In the genomic region with DNA sequence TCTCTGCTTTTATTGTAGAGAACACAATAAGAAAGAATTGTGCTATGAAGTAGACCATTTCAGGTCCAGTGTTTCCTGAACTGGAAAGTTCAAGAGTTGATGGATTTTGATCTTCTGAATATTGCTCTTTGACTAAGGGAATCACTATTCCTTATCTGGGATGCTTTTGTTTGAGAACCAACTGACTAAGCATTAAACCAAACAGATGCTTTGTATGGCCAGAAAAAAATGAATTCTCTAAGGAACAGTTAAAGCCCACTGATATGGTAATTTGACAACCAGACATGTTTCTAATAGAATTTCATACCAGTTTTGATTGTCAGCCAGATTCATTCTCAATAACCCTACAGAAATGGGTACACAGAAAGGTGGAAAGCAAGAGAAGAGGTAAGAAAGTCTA, we compare ENCODE assay signal across 17 cellular contexts.
"Had no signal": no experiment of that assay in that cellular context is flagged by ENCODE, and none has a peak within 500 bp of the region (broad histone marks: within the 10 kb centered on the region; RNA-seq: fewer than 3 reads in every experiment).

No MANE protein-coding gene starts in this region.

- H3K4me3 Mint-ChIP-seq: IgD-negative memory B cell had no signal

- H3K4me3 ChIP-seq: K562 had no signal

- H3K4me2 ChIP-seq: KMS-11 had no signal

- H3K27ac ChIP-seq: HL-60, KMS-11 had no signal

- H3K9ac ChIP-seq: KMS-11 had no signal

- H3K4me1 Mint-ChIP-seq: IgD-negative memory B cell had no signal

- H3K27ac Mint-ChIP-seq: IgD-negative memory B cell had no signal

- H3K27me3 Mint-ChIP-seq: IgD-negative memory B cell had no signal

- DNase-seq: Kasumi-1, MM.1S, NCI-H1092 treated with DMSO at 0.1 percent for 48 hours, NCI-H1436, NCI-H187, NCI-H2029, NCI-H2081 treated with DMSO at 0.1 percent for 48 hours, NCI-H2227 treated with DMSO at 0.1 percent for 48 hours, NCI-H524, NCI-H526 treated with DMSO at 0.1 percent for 48 hours, NCI-H774, Right ventricle myocardium superior, RPMI8226 had no signal
